ENCODE assay signal across 1 cellular context in genomic region chr6:148374040-148374439, GRCh38.
TF ChIP-seq lines count a peak whose summit lies in the region.

No MANE protein-coding gene starts in this region.

TF ChIP-seq in WTC11, 78 proteins besides CTCF, POLR2A, EP300 and RAD21 (continued from another document):
- TF ChIP-seq IRF1 (CRISPR knock-in tag; IDR thresholded peaks at IDR 0.05) (no peak), CREM (CRISPR knock-in tag; IDR thresholded peaks at IDR 0.05) (no peak), ERG (CRISPR knock-in tag; IDR thresholded peaks at IDR 0.05) (no peak), ESRRA (CRISPR knock-in tag; IDR thresholded peaks at IDR 0.05; ENCODE audit: borderline replicate concordance) (no peak), JAZF1 (CRISPR knock-in tag; IDR thresholded peaks at IDR 0.05) (no peak), SMAD4 (CRISPR knock-in tag; IDR thresholded peaks at IDR 0.05) (no peak), ZNF416 (CRISPR knock-in tag; IDR thresholded peaks at IDR 0.05) (no peak), ZNF263 (CRISPR knock-in tag; IDR thresholded peaks at IDR 0.05; ENCODE audit: low read depth) (no peak)
